8 cellular contexts compared by ENCODE assay signal in genomic region chr19:16326401-16327130, GRCh38. TPM values are rescaled to one million over a fixed set of nuclear protein-coding genes. Genes with fewer than 3 reads are reported as not detected.
DNase-seq lines count a peak whose midpoint lies in the region; TF ChIP-seq lines count a peak whose summit lies in the region.

No MANE protein-coding gene starts in this region.

- CTCF ChIA-PET in activated CD4-positive, alpha-beta T cell treated with anti-CD3 and anti-CD28 coated beads, Interleukin-2, amount 10 ng/mL, durations not matched to agents 7 days and 5 days (lab: Charles Lee): interaction anchor here (1.2 kb wide), 1 partner anchor 10 kb away, joined by 4 read pairs; no protein-coding TSS in a partner anchor

- peaks cover 20% of the 10 kb centered on the region for H3K27me3 Mint-ChIP-seq in activated CD4-positive, alpha-beta T cell treated with anti-CD3 and anti-CD28 coated beads, Interleukin-2, amount 10 ng/mL, durations not matched to agents 7 days and 5 days

- H3K36me3 ChIP-seq in fibroblast of lung (ENCODE audit: control insufficient read depth, insufficient read depth, low read length) (peaks cover 16% of the 10 kb centered on the region), prostate gland (no peaks in the 10 kb centered on the region)

- H3K9ac ChIP-seq in fibroblast of lung (ENCODE audit: insufficient read depth, low read length): peak overlapping the region; percentile 96

- H3K9me3 Mint-ChIP-seq in activated CD4-positive, alpha-beta T cell treated with anti-CD3 and anti-CD28 coated beads, Interleukin-2, amount 10 ng/mL, durations not matched to agents 7 days and 5 days: no peaks in the 10 kb centered on the region

- H3K27me3 ChIP-seq in fibroblast of lung (ENCODE audit: control insufficient read depth, insufficient read depth, low read length) (no peaks in the 10 kb centered on the region), prostate gland (replicated peaks; ENCODE audit: insufficient read depth) (no peaks in the 10 kb centered on the region)

- H3K9me3 ChIP-seq in fibroblast of lung (ENCODE audit: control insufficient read depth, insufficient read depth, low read depth, low read length) (no peaks in the 10 kb centered on the region), prostate gland (no peaks in the 10 kb centered on the region)

- POLR2A ChIA-PET in activated CD4-positive, alpha-beta T cell treated with anti-CD3 and anti-CD28 coated beads, Interleukin-2, amount 10 ng/mL, durations not matched to agents 7 days and 5 days (lab: Charles Lee): interaction anchor here (3.3 to 5.4 kb wide), 2 partner anchors 40 to 44 kb away, joined by 22 to 50 read pairs; no protein-coding TSS in a partner anchor

- H3K27ac ChIP-seq in fibroblast of lung (ENCODE audit: insufficient read depth, low read length) (peak overlapping the region; percentile 70), prostate gland (peak overlapping the region; percentile 82 to 89)

- TF ChIP-seq CTCF in GM13976 (IDR thresholded peaks at IDR 0.05; ENCODE audit: borderline replicate concordance, control extremely low read depth, extremely low read depth, insufficient read depth, missing control alignments): no peak
- TF ChIP-seq CTCF in fibroblast of lung (conservative IDR thresholded peaks at IDR 0.05 in 1 of 2, IDR thresholded peaks at IDR 0.05 in 1 of 2; ENCODE audit: low read depth in 1 of 2, low read length in 2 of 2): no peak
- no peak for TF ChIP-seq CTCF in prostate gland (IDR thresholded peaks at IDR 0.05)
- no peak for TF ChIP-seq CTCF in GM13977 (IDR thresholded peaks at IDR 0.05; ENCODE audit: extremely low read depth, insufficient read depth, missing control alignments)

- peak overlapping the region; percentile 100 for H3K4me3 Mint-ChIP-seq in activated CD4-positive, alpha-beta T cell treated with anti-CD3 and anti-CD28 coated beads, Interleukin-2, amount 10 ng/mL, durations not matched to agents 7 days and 5 days

- DNase-seq in GM13976 (ENCODE audit: low spot score) (peak; percentile 39), fibroblast of lung (ENCODE audit: low read depth in 2 of 2) (peak in 1 of 2 donors; percentile 19), prostate gland (ENCODE audit: low spot score) (no peak), UCSD-AML1 (lab: John Stamatoyannopoulos, UW; ENCODE audit: unreplicated experiment) (no peak), NCI-H446 treated with DMSO at 0.1 percent for 48 hours (lab: John Stamatoyannopoulos, UW) (no peak), A172 (ENCODE audit: low spot score) (no peak), GM13977 (ENCODE audit: low spot score) (no peak)
- DNase-seq in activated CD4-positive, alpha-beta T cell treated with anti-CD3 and anti-CD28 coated beads, Interleukin-2, amount 10 ng/mL, durations not matched to agents 7 days and 5 days: peak; percentile 69

- H3K4me1 ChIP-seq in fibroblast of lung (ENCODE audit: control insufficient read depth, extremely low read depth, insufficient read depth, low read length): peaks cover 11% of the 10 kb centered on the region
- no peaks in the 10 kb centered on the region for H3K4me1 ChIP-seq in prostate gland (replicated peaks)

- no peak for TF ChIP-seq POLR2A in prostate gland (IDR thresholded peaks at IDR 0.05)

- 74% methylated on average over 55 of the region's 55 CpGs for WGBS in prostate gland

- H3K4me1 Mint-ChIP-seq in activated CD4-positive, alpha-beta T cell treated with anti-CD3 and anti-CD28 coated beads, Interleukin-2, amount 10 ng/mL, durations not matched to agents 7 days and 5 days: peaks cover 58% of the 10 kb centered on the region

- peak overlapping the region; percentile 59 for H3K4me2 ChIP-seq in fibroblast of lung (ENCODE audit: extremely low read depth, insufficient read depth, low read length)

- no peaks in the 10 kb centered on the region for H4K20me1 ChIP-seq in fibroblast of lung (ENCODE audit: control insufficient read depth, extremely low read depth, insufficient read depth, low read length)

- H2AFZ ChIP-seq in fibroblast of lung (ENCODE audit: low read length): no peak overlapping the region

- H3K36me3 Mint-ChIP-seq in activated CD4-positive, alpha-beta T cell treated with anti-CD3 and anti-CD28 coated beads, Interleukin-2, amount 10 ng/mL, durations not matched to agents 7 days and 5 days (ENCODE audit: low read depth): peaks cover 51% of the 10 kb centered on the region

- H3K4me3 ChIP-seq in fibroblast of lung (replicated peaks in 1 of 4; ENCODE audit: control extremely low read depth in 1 of 4, insufficient read depth in 1 of 4, low read depth in 3 of 4, low read length in 4 of 4) (peak overlapping the region; percentile 56 to 75 (median 68)), prostate gland (peak overlapping the region; percentile 67 to 68)

- in situ Hi-C loops in GM13976 (cut with MboI; ENCODE audit: low sequenced_read_pairs, unreplicated experiment) (no loop called here), GM13977 (cut with MboI; ENCODE audit: low pct_unique_long_range_greater_than_20kb, low sequenced_read_pairs, unreplicated experiment) (no loop called here)

- H3K79me2 ChIP-seq in fibroblast of lung (ENCODE audit: control insufficient read depth, insufficient read depth, low read length): peaks cover 22% of the 10 kb centered on the region

- intact Hi-C loops in prostate gland (cut with DNase I): loop anchor here (5.0 kb wide), 2 partner anchors 39 to 79 kb away; no protein-coding TSS in a partner anchor

- peak overlapping the region; percentile 99 for H3K27ac Mint-ChIP-seq in activated CD4-positive, alpha-beta T cell treated with anti-CD3 and anti-CD28 coated beads, Interleukin-2, amount 10 ng/mL, durations not matched to agents 7 days and 5 days

RNA-seq across cellular contexts. Expression of gene KLF2, which starts 1.9 kb away (rescaled TPM):
- 100 to 1,000 TPM; 253 to 255 TPM for total RNA-seq in activated CD4-positive, alpha-beta T cell treated with anti-CD3 and anti-CD28 coated beads, Interleukin-2, amount 10 ng/mL, durations not matched to agents 7 days and 5 days
- total RNA-seq in fibroblast of lung: 3.3 and 19.2 TPM in 2 replicates
- 6.7 and 11.5 TPM in 2 replicates for polyA plus RNA-seq in fibroblast of lung
- 27.0 and 30.4 TPM in 2 replicates for polyA plus RNA-seq in fibroblast of lung (2012)
- polyA minus RNA-seq in fibroblast of lung (ENCODE audit: low replicate concordance): 7.7 and 14.6 TPM in 2 replicates
- total RNA-seq in prostate gland: 10 to 100 TPM; 19.8 to 24.4 TPM
- total RNA-seq in A172 (2014; rRNA removed; shearing (Covaris generic)): 3.4 and 10.2 TPM in 2 replicates

Comparison
In these comparisons a context has a peak if more than half of its experiments do, and no peak if none do; other contexts are left out.
1. DNase-seq: peak in GM13976 (single experiment) and activated CD4-positive, alpha-beta T cell treated with anti-CD3 and anti-CD28 coated beads, Interleukin-2, amount 10 ng/mL, durations not matched to agents 7 days and 5 days (single experiment); none in prostate gland (single experiment), UCSD-AML1 (single experiment), NCI-H446 treated with DMSO at 0.1 percent for 48 hours (single experiment), A172 (single experiment) and GM13977 (single experiment).
2. RNA of gene KLF2, which starts 1.9 kb away (total RNA-seq): 253 to 255 TPM in activated CD4-positive, alpha-beta T cell treated with anti-CD3 and anti-CD28 coated beads, Interleukin-2, amount 10 ng/mL, durations not matched to agents 7 days and 5 days; 19.8 to 24.4 TPM in prostate gland, 3.3 to 19.2 TPM in fibroblast of lung and 3.4 to 10.2 TPM in A172; every median in the first group is over 4 times any median in the second.